Comparison of ENCODE assay signal across 1 cellular context in the genomic region with DNA sequence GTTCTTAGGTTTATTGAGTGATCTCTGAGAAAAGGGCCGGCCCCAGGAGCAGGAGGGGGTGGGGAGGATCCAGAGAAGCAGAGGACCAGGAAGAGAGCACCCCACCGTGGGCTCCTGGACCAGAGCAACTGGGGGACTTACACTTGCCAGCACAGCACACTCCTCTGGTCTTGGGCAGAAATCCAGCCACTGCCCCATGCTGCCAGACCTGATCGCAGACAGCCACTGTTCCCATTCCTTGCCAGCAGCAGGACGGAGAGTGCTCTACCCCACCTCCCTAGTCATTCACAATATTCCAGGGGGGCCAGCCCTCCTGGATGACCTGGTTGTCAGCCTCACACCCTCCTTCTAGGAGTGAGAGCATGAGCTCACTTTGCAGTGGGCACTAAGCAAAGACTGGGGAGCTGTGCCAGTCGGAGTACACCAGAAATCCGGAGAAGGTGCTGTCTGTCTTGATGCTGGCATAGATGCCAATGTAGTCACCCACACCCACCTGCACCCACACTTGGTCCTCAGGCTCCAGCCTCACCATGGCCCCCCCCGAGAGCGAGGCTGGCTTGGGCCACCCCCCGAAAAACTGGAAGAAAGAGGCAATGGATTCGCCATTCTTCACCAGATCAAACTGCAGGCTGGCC.
TF ChIP-seq lines count a peak whose summit lies in the region.

No MANE protein-coding gene starts in this region.

TF ChIP-seq in IMR-90, 13 proteins besides CTCF, POLR2A, EP300 and RAD21:
- TF ChIP-seq CHD1 (IDR thresholded peaks at IDR 0.05; ENCODE audit: low read depth, low read length) = no peak
- TF ChIP-seq FOS (IDR thresholded peaks at IDR 0.05; ENCODE audit: low read depth, low read length) = no peak
- TF ChIP-seq MAFK (IDR thresholded peaks at IDR 0.05; ENCODE audit: low read depth, low read length) = no peak
- TF ChIP-seq BHLHE40 (IDR thresholded peaks at IDR 0.05; ENCODE audit: low read depth, low read length) = no peak
- no peak for TF ChIP-seq NFE2L2 (IDR thresholded peaks at IDR 0.05; ENCODE audit: low read depth, low read length)
- no peak for TF ChIP-seq RFX5 (IDR thresholded peaks at IDR 0.05; ENCODE audit: low read depth, low read length)
- TF ChIP-seq MAZ (IDR thresholded peaks at IDR 0.05; ENCODE audit: borderline replicate concordance, low read depth, low read length) = no peak
- TF ChIP-seq, protein P1, sequence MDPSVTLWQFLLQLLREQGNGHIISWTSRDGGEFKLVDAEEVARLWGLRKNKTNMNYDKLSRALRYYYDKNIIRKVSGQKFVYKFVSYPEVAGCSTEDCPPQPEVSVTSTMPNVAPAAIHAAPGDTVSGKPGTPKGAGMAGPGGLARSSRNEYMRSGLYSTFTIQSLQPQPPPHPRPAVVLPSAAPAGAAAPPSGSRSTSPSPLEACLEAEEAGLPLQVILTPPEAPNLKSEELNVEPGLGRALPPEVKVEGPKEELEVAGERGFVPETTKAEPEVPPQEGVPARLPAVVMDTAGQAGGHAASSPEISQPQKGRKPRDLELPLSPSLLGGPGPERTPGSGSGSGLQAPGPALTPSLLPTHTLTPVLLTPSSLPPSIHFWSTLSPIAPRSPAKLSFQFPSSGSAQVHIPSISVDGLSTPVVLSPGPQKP (IDR thresholded peaks at IDR 0.05; ENCODE audit: borderline replicate concordance, low read depth, low read length) = no peak
- TF ChIP-seq RCOR1 (IDR thresholded peaks at IDR 0.05; ENCODE audit: insufficient replicate concordance, low read length) = no peak
- no peak for TF ChIP-seq SMC3 (IDR thresholded peaks at IDR 0.05; ENCODE audit: low read depth, low read length)
- no peak for TF ChIP-seq MXI1 (IDR thresholded peaks at IDR 0.05; ENCODE audit: borderline replicate concordance, low read depth, low read length)
- no peak for TF ChIP-seq CEBPB (IDR thresholded peaks at IDR 0.05; ENCODE audit: low read depth, low read length)
- TF ChIP-seq, protein P2, sequence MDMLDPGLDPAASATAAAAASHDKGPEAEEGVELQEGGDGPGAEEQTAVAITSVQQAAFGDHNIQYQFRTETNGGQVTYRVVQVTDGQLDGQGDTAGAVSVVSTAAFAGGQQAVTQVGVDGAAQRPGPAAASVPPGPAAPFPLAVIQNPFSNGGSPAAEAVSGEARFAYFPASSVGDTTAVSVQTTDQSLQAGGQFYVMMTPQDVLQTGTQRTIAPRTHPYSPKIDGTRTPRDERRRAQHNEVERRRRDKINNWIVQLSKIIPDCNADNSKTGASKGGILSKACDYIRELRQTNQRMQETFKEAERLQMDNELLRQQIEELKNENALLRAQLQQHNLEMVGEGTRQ (IDR thresholded peaks at IDR 0.05; ENCODE audit: low read depth, low read length) = no peak
